Comparison of ENCODE assay signal across 8 cellular contexts in the genomic region with DNA sequence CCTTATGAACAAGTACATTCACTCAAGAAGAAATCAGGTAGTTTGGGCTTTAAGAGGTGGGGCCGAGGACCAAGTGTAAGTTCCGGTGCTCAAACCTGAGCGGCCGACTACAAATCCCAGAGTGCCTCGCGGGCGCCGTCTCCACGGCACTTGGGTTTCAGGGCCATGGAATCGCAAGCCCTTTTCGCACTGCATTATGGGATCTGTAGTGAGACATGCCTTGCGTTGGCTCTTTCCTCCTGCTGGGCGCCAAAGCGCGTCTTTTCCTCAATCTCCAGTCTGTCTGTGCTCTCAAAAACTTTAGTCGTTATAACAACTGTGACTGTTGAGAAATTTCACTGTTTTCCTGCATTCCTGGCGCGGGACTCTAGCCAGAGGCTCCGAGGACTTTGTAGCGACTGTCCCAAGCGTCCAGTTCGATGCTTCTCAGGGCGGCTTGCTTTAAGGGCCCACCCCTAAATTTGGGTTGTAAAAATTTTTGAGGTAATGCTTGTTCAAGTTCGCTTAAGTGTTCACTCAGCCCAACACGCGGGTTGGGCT. TPM values are rescaled to one million over a fixed set of nuclear protein-coding genes. Genes with fewer than 3 reads are reported as not detected.
DNase-seq lines count a peak whose midpoint lies in the region; ATAC-seq and FAIRE-seq lines count a peak whose summit lies in the region.

No MANE protein-coding gene starts in this region.

- peaks cover 34 to 45% of the 10 kb centered on the region in 2 donors for H3K4me1 Mint-ChIP-seq in effector memory CD8-positive, alpha-beta T cell (ENCODE audit: low read depth in 2 of 2)

- no peak for FAIRE-seq in HTR-8/SVneo (lab: Jason Lieb, UNC)

- no peaks in the 10 kb centered on the region for H3K27me3 Mint-ChIP-seq in effector memory CD8-positive, alpha-beta T cell

- H3K9me3 Mint-ChIP-seq in effector memory CD8-positive, alpha-beta T cell: no peaks in the 10 kb centered on the region

- H3K4me3 Mint-ChIP-seq in effector memory CD8-positive, alpha-beta T cell: peak overlapping the region; percentile 89 to 96

- peak overlapping the region; percentile 59 to 94 for H3K27ac Mint-ChIP-seq in effector memory CD8-positive, alpha-beta T cell

- DNase-seq in CMK (ENCODE audit: low read depth) (peak; percentile 92), HTR-8/SVneo (ENCODE audit: insufficient read length, low spot score) (peak; percentile 95), NOMO-1 (lab: John Stamatoyannopoulos, UW; ENCODE audit: unreplicated experiment in 2 of 2) (peak; percentile 96 to 97), lung microvascular endothelial cell (ENCODE audit: low read depth in 2 of 2) (peak; percentile 97 to 98)
- DNase-seq in activated CD8-positive, alpha-beta memory T cell treated with anti-CD3 and anti-CD28 coated beads for 4 hours (ENCODE audit: low read depth in 2 of 2): peak; percentile 88 to 91
- peak; percentile 93 to 94 (median 93) for DNase-seq in effector memory CD8-positive, alpha-beta T cell
- DNase-seq in stimulated activated CD4-positive, alpha-beta T cell treated with anti-CD3 and anti-CD28 coated beads, TNF-alpha, amount 100 ng/mL, for 24 hours (ENCODE audit: low read depth in 3 of 3): peak; percentile 87 to 95 (median 93)

- ATAC-seq in GM21381 (IDR thresholded peaks at IDR 0.05; ENCODE audit: unreplicated experiment): peak; percentile 73
- peak; percentile 84 for ATAC-seq in effector memory CD8-positive, alpha-beta T cell (replicated peaks)

- peaks cover 11% of the 10 kb centered on the region for H3K36me3 Mint-ChIP-seq in effector memory CD8-positive, alpha-beta T cell (ENCODE audit: insufficient read depth)

RNA-seq across cellular contexts. Expression of a gene that starts 0.4 kb away (rescaled TPM):
- 19.4 and 25.2 TPM in 2 replicates for total RNA-seq in lung microvascular endothelial cell

RNA-seq across cellular contexts. Expression of a gene that starts 3.2 kb away (rescaled TPM):
- total RNA-seq in lung microvascular endothelial cell: 3.3 and 3.8 TPM in 2 replicates

Comparison
In these comparisons a context has a peak if more than half of its experiments do, and no peak if none do; other contexts are left out.
1. Peak in every context shown above with its lines: DNase-seq and ATAC-seq.